In the genomic region with DNA sequence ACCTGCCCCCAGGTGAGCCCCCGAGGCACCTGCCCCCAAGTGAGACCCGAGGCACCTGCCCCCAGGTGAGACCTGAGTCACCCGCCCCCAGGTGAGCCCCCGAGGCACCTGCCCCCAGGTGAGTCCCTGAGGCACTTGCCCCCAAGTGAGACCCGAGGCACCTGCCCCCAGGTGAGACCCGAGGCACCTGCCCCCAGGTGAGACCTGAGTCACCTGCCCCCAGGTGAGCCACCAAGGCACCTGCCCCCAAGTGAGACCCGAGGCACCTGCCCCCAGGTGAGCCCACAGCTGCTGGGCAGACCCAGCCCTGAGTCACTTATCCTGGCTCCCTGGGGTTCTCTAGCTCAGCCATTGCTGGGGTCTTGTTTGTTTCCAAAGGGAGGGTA, we compare ENCODE assay signal across 7 cellular contexts. TPM values are rescaled to one million over a fixed set of nuclear protein-coding genes. Genes with fewer than 3 reads are reported as not detected.
"Had no signal": no experiment of that assay in that cellular context is flagged by ENCODE, and none has a peak within 500 bp of the region (broad histone marks: within the 10 kb centered on the region; RNA-seq: fewer than 3 reads in every experiment).

No MANE protein-coding gene starts in this region.

- H3K4me1 ChIP-seq: HAP-1 had no signal

- H3K36me3 ChIP-seq: HAP-1 had no signal

- H3K9me3 ChIP-seq: HAP-1 had no signal

- FAIRE-seq: HTR-8/SVneo had no signal

- H3K4me3 ChIP-seq: HAP-1 had no signal

- DNase-seq: GOT3, H7, KBM-7 had no signal

RNA-seq across cellular contexts. Expression of gene MUC5B, which starts 36.2 kb away (rescaled TPM):
- total RNA-seq: H4 had no signal
- polyA plus RNA-seq: IgD-negative memory B cell had no signal
